ENCODE assay signal across 35 cellular contexts in genomic region chr2:175437167-175437566, GRCh38.
"Had no signal": no experiment of that assay in that cellular context is flagged by ENCODE, and none has a peak within 500 bp of the region (broad histone marks: within the 10 kb centered on the region; RNA-seq: fewer than 3 reads in every experiment).

No MANE protein-coding gene starts in this region.

- H3K9me3 ChIP-seq: MG63 had no signal

- H3K4me3 ChIP-seq: MG63 had no signal

- DNase-seq: MG63, MM.1S, MV-4-11, NCI-H1048, NCI-H1092, NCI-H1092 treated with DMSO at 0.1 percent for 48 hours, NCI-H1105, NCI-H1105 treated with DMSO at 0.1 percent for 48 hours, NCI-H1417, NCI-H1417 treated with DMSO at 0.1 percent for 48 hours, NCI-H1436, NCI-H1436 treated with DMSO at 0.1 percent for 48 hours, NCI-H146, NCI-H1694, NCI-H1694 treated with DMSO at 0.1 percent for 48 hours, NCI-H187, NCI-H187 treated with DMSO at 0.1 percent for 48 hours, NCI-H1930, NCI-H2029, NCI-H2029 treated with DMSO at 0.1 percent for 48 hours, NCI-H2081, NCI-H2081 treated with DMSO at 0.1 percent for 48 hours, NCI-H2107, NCI-H2171, NCI-H2171 treated with DMSO at 0.1 percent for 48 hours, NCI-H2227 treated with DMSO at 0.1 percent for 48 hours, NCI-H226, NCI-H345, NCI-H446, NCI-H446 treated with DMSO at 0.1 percent for 48 hours, NCI-H510A, NCI-H510A treated with DMSO at 0.1 percent for 48 hours, NCI-H524, NCI-H524 treated with DMSO at 0.1 percent for 48 hours, NCI-H526 had no signal

- H3K36me3 ChIP-seq: MG63 had no signal

- H3K27me3 ChIP-seq: MG63 had no signal
